Comparison of ENCODE assay signal across 1 cellular context in genomic region chr12:43111608-43112007, GRCh38.
TF ChIP-seq lines count a peak whose summit lies in the region.

No MANE protein-coding gene starts in this region.

TF ChIP-seq in K562, 482 proteins besides CTCF, POLR2A, EP300 and RAD21 (continued from another document):
- TF ChIP-seq, protein P1, sequence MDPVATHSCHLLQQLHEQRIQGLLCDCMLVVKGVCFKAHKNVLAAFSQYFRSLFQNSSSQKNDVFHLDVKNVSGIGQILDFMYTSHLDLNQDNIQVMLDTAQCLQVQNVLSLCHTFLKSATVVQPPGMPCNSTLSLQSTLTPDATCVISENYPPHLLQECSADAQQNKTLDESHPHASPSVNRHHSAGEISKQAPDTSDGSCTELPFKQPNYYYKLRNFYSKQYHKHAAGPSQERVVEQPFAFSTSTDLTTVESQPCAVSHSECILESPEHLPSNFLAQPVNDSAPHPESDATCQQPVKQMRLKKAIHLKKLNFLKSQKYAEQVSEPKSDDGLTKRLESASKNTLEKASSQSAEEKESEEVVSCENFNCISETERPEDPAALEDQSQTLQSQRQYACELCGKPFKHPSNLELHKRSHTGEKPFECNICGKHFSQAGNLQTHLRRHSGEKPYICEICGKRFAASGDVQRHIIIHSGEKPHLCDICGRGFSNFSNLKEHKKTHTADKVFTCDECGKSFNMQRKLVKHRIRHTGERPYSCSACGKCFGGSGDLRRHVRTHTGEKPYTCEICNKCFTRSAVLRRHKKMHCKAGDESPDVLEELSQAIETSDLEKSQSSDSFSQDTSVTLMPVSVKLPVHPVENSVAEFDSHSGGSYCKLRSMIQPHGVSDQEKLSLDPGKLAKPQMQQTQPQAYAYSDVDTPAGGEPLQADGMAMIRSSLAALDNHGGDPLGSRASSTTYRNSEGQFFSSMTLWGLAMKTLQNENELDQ (CRISPR knock-in tag; IDR thresholded peaks at IDR 0.05; ENCODE audit: borderline replicate concordance): no peak
- TF ChIP-seq ZSCAN29 (IDR thresholded peaks at IDR 0.05): no peak
